In the genomic region with DNA sequence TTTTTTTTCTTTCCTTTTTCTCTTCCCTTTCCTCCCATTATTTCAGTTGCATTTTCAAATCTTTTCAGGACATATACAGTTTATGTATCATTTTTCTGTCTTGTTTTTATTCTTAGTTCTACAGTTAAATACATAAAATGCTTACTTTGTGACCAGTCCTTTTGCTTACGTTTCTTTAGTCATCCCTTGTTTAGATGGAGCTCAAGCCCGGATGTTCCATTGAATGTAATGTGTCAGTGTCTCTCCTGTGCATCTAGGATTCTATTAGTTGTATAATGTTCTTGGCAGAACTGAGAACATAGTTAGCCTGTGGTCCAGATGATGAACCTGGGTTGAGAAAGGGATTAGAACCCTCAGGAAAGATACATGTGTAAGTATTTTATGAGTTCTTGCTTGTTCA, we compare ENCODE assay signal across 36 cellular contexts. TPM values are rescaled to one million over a fixed set of nuclear protein-coding genes. Genes with fewer than 3 reads are reported as not detected.
"Had no signal": no experiment of that assay in that cellular context is flagged by ENCODE, and none has a peak within 500 bp of the region (broad histone marks: within the 10 kb centered on the region; RNA-seq: fewer than 3 reads in every experiment).

No MANE protein-coding gene starts in this region.

- H3K27ac Mint-ChIP-seq: activated CD4-positive, alpha-beta memory T cell treated with anti-CD3 and anti-CD28 coated beads for 36 hours; activated CD4-positive, alpha-beta T cell treated with anti-CD3 and anti-CD28 coated beads for 36 hours; activated CD4-positive, alpha-beta T cell treated with anti-CD3 and anti-CD28 coated beads, Interleukin-2, amount 10 ng/mL, durations not matched to agents 24 days and 14 days; activated CD8-positive, alpha-beta memory T cell treated with anti-CD3 and anti-CD28 coated beads, Interleukin-2, amount 10 ng/mL, durations not matched to agents 7 days and 5 days; activated CD8-positive, alpha-beta T cell treated with anti-CD3 and anti-CD28 coated beads, Interleukin-2, amount 10 ng/mL, durations not matched to agents 7 days and 5 days; activated naive CD4-positive, alpha-beta T cell treated with anti-CD3 and anti-CD28 coated beads for 36 hours; activated naive CD4-positive, alpha-beta T cell treated with anti-CD3 and anti-CD28 coated beads, Interleukin-2, amount 50 U/mL, for 24 hours; activated naive CD8-positive, alpha-beta T cell treated with anti-CD3 and anti-CD28 coated beads for 36 hours; activated naive CD8-positive, alpha-beta T cell treated with anti-CD3 and anti-CD28 coated beads, Interleukin-2, amount 50 U/mL, for 24 hours; activated T-helper 1 cell treated with anti-CD3 and anti-CD28 coated beads, Interleukin-12 subunit alpha, Interleukin-12 subunit beta, Interleukin-2, Interleukin-4 antibody, amounts not matched to agents 30 ng/mL and 10 ng/mL and 1 ng/mL, durations not matched to agents 14 hours and 24 hours and 36 hours; activated T-helper 2 cell treated with anti-CD3 and anti-CD28 coated beads, Interferon-gamma antibody, Interleukin-2, Interleukin-4, amounts not matched to agents 10 μg/mL and 5 μg/mL and 100 μg/mL, durations not matched to agents 14 hours and 24 hours and 36 hours; dendritic cell treated with granulocyte-macrophage colony-stimulating factor and Interleukin-4, amounts not matched to agents 40 ng/mL and 50 ng/mL, for 4 days; endodermal cell; T-helper 17 cell; T-helper 2 cell treated with Interferon-gamma antibody and Interleukin-4, amounts not matched to agents 5 μg/mL and 100 μg/mL, for 36 hours had no signal

- H3K4me1 ChIP-seq: body of pancreas had no signal

- H3K36me3 ChIP-seq: adrenal gland, cardiac muscle cell had no signal

- H3K9me3 ChIP-seq: adrenal gland had no signal

- ATAC-seq: activated CD4-positive, alpha-beta T cell treated with anti-CD3 and anti-CD28 coated beads for 36 hours; activated CD8-positive, alpha-beta memory T cell treated with anti-CD3 and anti-CD28 coated beads, Interleukin-2, amount 10 ng/mL, durations not matched to agents 7 days and 5 days; activated CD8-positive, alpha-beta T cell treated with anti-CD3 and anti-CD28 coated beads, Interleukin-2, amount 10 ng/mL, durations not matched to agents 7 days and 5 days; activated naive CD8-positive, alpha-beta T cell treated with anti-CD3 and anti-CD28 coated beads, Interleukin-2, amount 50 U/mL, for 24 hours; body of pancreas; esophagus mucosa; T-helper 17 cell had no signal

- H3K4me3 Mint-ChIP-seq: activated CD4-positive, alpha-beta memory T cell treated with anti-CD3 and anti-CD28 coated beads for 36 hours; activated CD4-positive, alpha-beta T cell treated with anti-CD3 and anti-CD28 coated beads for 36 hours; activated CD4-positive, alpha-beta T cell treated with anti-CD3 and anti-CD28 coated beads, Interleukin-2, amount 10 ng/mL, durations not matched to agents 24 days and 14 days; activated CD8-positive, alpha-beta memory T cell treated with anti-CD3 and anti-CD28 coated beads, Interleukin-2, amount 10 ng/mL, durations not matched to agents 7 days and 5 days; activated CD8-positive, alpha-beta T cell treated with anti-CD3 and anti-CD28 coated beads, Interleukin-2, amount 10 ng/mL, durations not matched to agents 7 days and 5 days; activated naive CD4-positive, alpha-beta T cell treated with anti-CD3 and anti-CD28 coated beads for 36 hours; activated naive CD4-positive, alpha-beta T cell treated with anti-CD3 and anti-CD28 coated beads, Interleukin-2, amount 50 U/mL, for 24 hours; activated naive CD8-positive, alpha-beta T cell treated with anti-CD3 and anti-CD28 coated beads for 36 hours; activated naive CD8-positive, alpha-beta T cell treated with anti-CD3 and anti-CD28 coated beads, Interleukin-2, amount 50 U/mL, for 24 hours; activated T-helper 1 cell treated with anti-CD3 and anti-CD28 coated beads, Interleukin-12 subunit alpha, Interleukin-12 subunit beta, Interleukin-2, Interleukin-4 antibody, amounts not matched to agents 30 ng/mL and 10 ng/mL and 1 ng/mL, durations not matched to agents 14 hours and 24 hours and 36 hours; dendritic cell treated with granulocyte-macrophage colony-stimulating factor and Interleukin-4, amounts not matched to agents 40 ng/mL and 50 ng/mL, for 4 days; endodermal cell; T-helper 17 cell; T-helper 2 cell treated with Interferon-gamma antibody and Interleukin-4, amounts not matched to agents 5 μg/mL and 100 μg/mL, for 36 hours had no signal

- H3K9me3 Mint-ChIP-seq: activated CD4-positive, alpha-beta T cell treated with anti-CD3 and anti-CD28 coated beads, Interleukin-2, amount 10 ng/mL, durations not matched to agents 24 days and 14 days; activated T-helper 1 cell treated with anti-CD3 and anti-CD28 coated beads, Interleukin-12 subunit alpha, Interleukin-12 subunit beta, Interleukin-2, Interleukin-4 antibody, amounts not matched to agents 30 ng/mL and 10 ng/mL and 1 ng/mL, durations not matched to agents 14 hours and 24 hours and 36 hours; activated T-helper 2 cell treated with anti-CD3 and anti-CD28 coated beads, Interferon-gamma antibody, Interleukin-2, Interleukin-4, amounts not matched to agents 10 μg/mL and 5 μg/mL and 100 μg/mL, durations not matched to agents 14 hours and 24 hours and 36 hours; T-helper 2 cell treated with Interferon-gamma antibody and Interleukin-4, amounts not matched to agents 5 μg/mL and 100 μg/mL, for 36 hours had no signal

- H3K36me3 Mint-ChIP-seq: activated CD4-positive, alpha-beta memory T cell treated with anti-CD3 and anti-CD28 coated beads for 36 hours; activated CD8-positive, alpha-beta memory T cell treated with anti-CD3 and anti-CD28 coated beads, Interleukin-2, amount 10 ng/mL, durations not matched to agents 7 days and 5 days; activated naive CD4-positive, alpha-beta T cell treated with anti-CD3 and anti-CD28 coated beads, Interleukin-2, amount 50 U/mL, for 24 hours had no signal

- H3K27ac ChIP-seq: adrenal gland, body of pancreas, cardiac muscle cell, coronary artery, dorsolateral prefrontal cortex had no signal

- DNase-seq: activated CD4-positive, alpha-beta memory T cell treated with anti-CD3 and anti-CD28 coated beads for 36 hours; activated CD4-positive, alpha-beta T cell treated with anti-CD3 and anti-CD28 coated beads for 36 hours; activated CD4-positive, alpha-beta T cell treated with anti-CD3 and anti-CD28 coated beads, Interleukin-2, amount 10 ng/mL, durations not matched to agents 24 days and 14 days; activated CD4-positive, CD25-positive, alpha-beta regulatory T cell; activated CD4-positive, CD25-positive, alpha-beta regulatory T cell treated with anti-CD3 and anti-CD28 coated beads, Interleukin-2, amount 50 U/mL, for 72 hours; activated CD8-positive, alpha-beta memory T cell treated with anti-CD3 and anti-CD28 coated beads, Interleukin-2, amount 10 ng/mL, durations not matched to agents 7 days and 5 days; activated CD8-positive, alpha-beta memory T cell treated with anti-CD3 and anti-CD28 coated beads, Interleukin-2, amount 50 U/mL, for 4 hours; activated CD8-positive, alpha-beta T cell treated with anti-CD3 and anti-CD28 coated beads, Interleukin-2, amount 10 ng/mL, durations not matched to agents 7 days and 5 days; activated effector memory CD4-positive, alpha-beta T cell treated with anti-CD3 and anti-CD28 coated beads, Interleukin-2, amount 50 U/mL, for 16 hours; activated naive CD4-positive, alpha-beta T cell treated with anti-CD3 and anti-CD28 coated beads for 36 hours; activated naive CD8-positive, alpha-beta T cell treated with anti-CD3 and anti-CD28 coated beads for 36 hours; activated naive CD8-positive, alpha-beta T cell treated with anti-CD3 and anti-CD28 coated beads, Interleukin-2, amount 50 U/mL, for 24 hours; activated T-cell treated with anti-CD3 and anti-CD28 coated beads, Interleukin-2, amount 50 U/mL, for 1 hour; activated T-cell treated with anti-CD3 and anti-CD28 coated beads, Interleukin-2, amount 50 U/mL, for 48 hours; adrenal gland; amygdala; aorta; body of pancreas; central memory CD4-positive, alpha-beta T cell; cerebellar nuclear complex; dorsolateral prefrontal cortex; effector memory CD4-positive, alpha-beta T cell; endodermal cell; foreskin fibroblast; head of caudate nucleus; T-helper 1 cell; T-helper 17 cell; T1000 had no signal

- H3K4me1 Mint-ChIP-seq: activated CD4-positive, alpha-beta T cell treated with anti-CD3 and anti-CD28 coated beads for 36 hours; activated CD4-positive, alpha-beta T cell treated with anti-CD3 and anti-CD28 coated beads, Interleukin-2, amount 10 ng/mL, durations not matched to agents 24 days and 14 days; activated CD8-positive, alpha-beta memory T cell treated with anti-CD3 and anti-CD28 coated beads, Interleukin-2, amount 10 ng/mL, durations not matched to agents 7 days and 5 days; activated naive CD4-positive, alpha-beta T cell treated with anti-CD3 and anti-CD28 coated beads, Interleukin-2, amount 50 U/mL, for 24 hours; activated naive CD8-positive, alpha-beta T cell treated with anti-CD3 and anti-CD28 coated beads for 36 hours; activated naive CD8-positive, alpha-beta T cell treated with anti-CD3 and anti-CD28 coated beads, Interleukin-2, amount 50 U/mL, for 24 hours; endodermal cell; T-helper 17 cell had no signal

- H3K4me3 ChIP-seq: adrenal gland, body of pancreas, cardiac muscle cell, coronary artery, dorsolateral prefrontal cortex had no signal

- H3K27me3 Mint-ChIP-seq: dendritic cell treated with granulocyte-macrophage colony-stimulating factor and Interleukin-4, amounts not matched to agents 40 ng/mL and 50 ng/mL, for 4 days had no signal

- H3K27me3 ChIP-seq: adrenal gland, body of pancreas, cardiac muscle cell, dorsolateral prefrontal cortex had no signal

RNA-seq across cellular contexts. Expression of a gene that starts 17.8 kb away (rescaled TPM):
- total RNA-seq: activated CD8-positive, alpha-beta T cell treated with anti-CD3 and anti-CD28 coated beads, Interleukin-2, amount 10 ng/mL, durations not matched to agents 7 days and 5 days; activated naive CD4-positive, alpha-beta T cell treated with anti-CD3 and anti-CD28 coated beads for 36 hours had no signal
